Comparison of ENCODE assay signal across 26 cellular contexts in genomic region chr2:42057159-42057901, GRCh38. TPM values are rescaled to one million over a fixed set of nuclear protein-coding genes. Genes with fewer than 3 reads are reported as not detected.
DNase-seq lines count a peak whose midpoint lies in the region; ATAC-seq and TF ChIP-seq lines count a peak whose summit lies in the region.
"Had no signal": no experiment of that assay in that cellular context is flagged by ENCODE, and none has a peak within 500 bp of the region (broad histone marks: within the 10 kb centered on the region; RNA-seq: fewer than 3 reads in every experiment).

No MANE protein-coding gene starts in this region.

- DNase-seq in COLO668 (lab: John Stamatoyannopoulos, UW; ENCODE audit: unreplicated experiment) = peak; percentile 12
- no peak for DNase-seq in nephron progenitor cell
- no peak for DNase-seq in testis
- no peak for DNase-seq in stimulated activated CD4-positive, alpha-beta T cell treated with anti-CD3 and anti-CD28 coated beads, Interleukin-12 subunit alpha, Interleukin-12 subunit beta, amount 100 ng/mL, for 4 hours
- no peak for DNase-seq in GM10266 (ENCODE audit: extremely low spot score)
- DNase-seq: activated CD4-positive, alpha-beta memory T cell treated with anti-CD3 and anti-CD28 coated beads, Interleukin-2, amount 10 ng/mL, durations not matched to agents 7 days and 5 days; activated gamma-delta T cell; activated naive CD8-positive, alpha-beta T cell treated with anti-CD3 and anti-CD28 coated beads, Interleukin-2, amount 50 U/mL, for 24 hours; CD4-positive, CD25-positive, alpha-beta regulatory T cell; cortex of kidney; DMS 273 treated with DMSO at 0.1 percent for 48 hours; head of caudate nucleus; left colon; NCI-H2171 treated with DMSO at 0.1 percent for 48 hours; NCI-H774; Right ventricle myocardium superior; stimulated activated CD4-positive, alpha-beta T cell treated with anti-CD3 and anti-CD28 coated beads, Interleukin-4, amount 100 ng/mL, for 4 hours; stimulated activated naive CD8-positive, alpha-beta T cell treated with anti-CD3 and anti-CD28 coated beads, Interleukin-15, Interleukin-2, amounts not matched to agents 100 U/mL and 50 U/mL, for 24 hours had no signal

- H3K36me3 ChIP-seq in testis (ENCODE audit: low read depth, missing control alignments) = no peaks in the 10 kb centered on the region
- H3K36me3 ChIP-seq: prostate gland had no signal

- no peak overlapping the region for H3K4me3 ChIP-seq in testis
- H3K4me3 ChIP-seq: HAP-1, K562, prostate gland had no signal

- WGBS in testis, 2 donors = 68 to 72% methylated on average over 6 to 8 of the region's 8 CpGs

- peaks cover 79% of the 10 kb centered on the region for H3K4me1 Mint-ChIP-seq in nephron progenitor cell
- H3K4me1 Mint-ChIP-seq: activated CD4-positive, alpha-beta memory T cell treated with anti-CD3 and anti-CD28 coated beads, Interleukin-2, amount 10 ng/mL, durations not matched to agents 7 days and 5 days; activated naive CD8-positive, alpha-beta T cell treated with anti-CD3 and anti-CD28 coated beads, Interleukin-2, amount 50 U/mL, for 24 hours; CD4-positive, CD25-positive, alpha-beta regulatory T cell had no signal

- no peaks in the 10 kb centered on the region for H3K9me3 ChIP-seq in testis
- H3K9me3 ChIP-seq: HAP-1, prostate gland had no signal

- no peak for TF ChIP-seq POLR2A in testis (IDR thresholded peaks at IDR 0.05)

- TF ChIP-seq CTCF in nephron progenitor cell (IDR thresholded peaks at IDR 0.05) = no peak
- no peak for TF ChIP-seq CTCF in testis (IDR thresholded peaks at IDR 0.05)
- no peak for TF ChIP-seq CTCF in GM10266 (IDR thresholded peaks at IDR 0.05; ENCODE audit: control insufficient read depth, insufficient read depth, low read depth, missing control alignments)

- intact Hi-C loops in testis (cut with DNase I; ENCODE audit: low total_unique reads) = loop anchor here (5.0 kb wide), 1 partner anchor 130 kb away; no protein-coding TSS in a partner anchor

- no peaks in the 10 kb centered on the region for H3K27me3 ChIP-seq in testis

- no peaks in the 10 kb centered on the region for H3K9me3 Mint-ChIP-seq in nephron progenitor cell
- H3K9me3 Mint-ChIP-seq: activated CD4-positive, alpha-beta memory T cell treated with anti-CD3 and anti-CD28 coated beads, Interleukin-2, amount 10 ng/mL, durations not matched to agents 7 days and 5 days; activated naive CD8-positive, alpha-beta T cell treated with anti-CD3 and anti-CD28 coated beads, Interleukin-2, amount 50 U/mL, for 24 hours; neural crest cell had no signal

- H3K4me1 ChIP-seq in testis = peaks cover 79% of the 10 kb centered on the region
- H3K4me1 ChIP-seq: HAP-1 had no signal

- ATAC-seq in GM21526 (IDR thresholded peaks at IDR 0.05; ENCODE audit: low FRiP score, unreplicated experiment) (no peak), GM18868 (IDR thresholded peaks at IDR 0.05; ENCODE audit: unreplicated experiment) (no peak)
- ATAC-seq: activated naive CD8-positive, alpha-beta T cell treated with anti-CD3 and anti-CD28 coated beads, Interleukin-2, amount 50 U/mL, for 24 hours; K562; left colon; stimulated activated naive CD8-positive, alpha-beta T cell treated with anti-CD3 and anti-CD28 coated beads, Interleukin-15, Interleukin-2, amounts not matched to agents 100 U/mL and 50 U/mL, for 24 hours had no signal

- H3K27me3 Mint-ChIP-seq in nephron progenitor cell (ENCODE audit: low read depth, poor library complexity) = peaks cover 60% of the 10 kb centered on the region

- peak overlapping the region; percentile 15 for H3K4me3 Mint-ChIP-seq in nephron progenitor cell
- H3K4me3 Mint-ChIP-seq: activated CD4-positive, alpha-beta memory T cell treated with anti-CD3 and anti-CD28 coated beads, Interleukin-2, amount 10 ng/mL, durations not matched to agents 7 days and 5 days; activated naive CD8-positive, alpha-beta T cell treated with anti-CD3 and anti-CD28 coated beads, Interleukin-2, amount 50 U/mL, for 24 hours; CD4-positive, CD25-positive, alpha-beta regulatory T cell; neural crest cell had no signal

- H3K27ac ChIP-seq in angular gyrus (ENCODE audit: low read depth, low read length) = peak overlapping the region; percentile 41
- H3K27ac ChIP-seq in testis = peak overlapping the region; percentile 19 to 94
- H3K27ac ChIP-seq: prostate gland had no signal

- H3K36me3 Mint-ChIP-seq in nephron progenitor cell (ENCODE audit: low read depth) = peaks cover 56% of the 10 kb centered on the region
- H3K36me3 Mint-ChIP-seq: CD4-positive, CD25-positive, alpha-beta regulatory T cell had no signal

- no peak overlapping the region for H3K27ac Mint-ChIP-seq in nephron progenitor cell
- H3K27ac Mint-ChIP-seq: activated CD4-positive, alpha-beta memory T cell treated with anti-CD3 and anti-CD28 coated beads, Interleukin-2, amount 10 ng/mL, durations not matched to agents 7 days and 5 days; activated naive CD8-positive, alpha-beta T cell treated with anti-CD3 and anti-CD28 coated beads, Interleukin-2, amount 50 U/mL, for 24 hours; CD4-positive, CD25-positive, alpha-beta regulatory T cell had no signal

RNA-seq across cellular contexts. Expression of gene PKDCC, which starts 9.5 kb away (rescaled TPM):
- total RNA-seq in testis = 100 to 1,000 TPM in 1 of 2 donors, 10 to 100 TPM in 1; 86.0 to 122 TPM
- polyA plus RNA-seq in testis (ENCODE audit: insufficient read depth, low read depth, low replicate concordance) = 121 TPM
- total RNA-seq: activated CD4-positive, alpha-beta memory T cell treated with anti-CD3 and anti-CD28 coated beads, Interleukin-2, amount 10 ng/mL, durations not matched to agents 7 days and 5 days; CD4-positive, CD25-positive, alpha-beta regulatory T cell; OCI-LY7 had no signal
- polyA plus RNA-seq: CD4-positive, CD25-positive, alpha-beta regulatory T cell had no signal
